In genomic region chr3:136752327-136753111, GRCh38 we compare ENCODE assay signal across 8 cellular contexts. TPM values are rescaled to one million over a fixed set of nuclear protein-coding genes. Genes with fewer than 3 reads are reported as not detected.
DNase-seq lines count a peak whose midpoint lies in the region; ATAC-seq and TF ChIP-seq lines count a peak whose summit lies in the region.

Gene STAG1 (minus strand): TSS chr3:136752378. CDS start chr3:136630898, 121,480 bp downstream.

- peaks cover 31% of the 10 kb centered on the region for H3K4me1 ChIP-seq in OCI-LY3 (ENCODE audit: low read length)
- H3K4me1 ChIP-seq in mononuclear cell (ENCODE audit: insufficient read depth, low read length): peaks cover 31% of the 10 kb centered on the region

- no peaks in the 10 kb centered on the region for H3K9me3 ChIP-seq in OCI-LY3 (ENCODE audit: insufficient read depth, low read length)
- no peaks in the 10 kb centered on the region for H3K9me3 ChIP-seq in mononuclear cell (ENCODE audit: low read depth, low read length)

- peak within 1 kb of the TSS; percentile 97 for H3K27ac ChIP-seq in OCI-LY3 (ENCODE audit: low read length)

- H2AFZ ChIP-seq in OCI-LY3 (ENCODE audit: low read depth, low read length): peak within 1 kb of the TSS; percentile 86

- ATAC-seq in GM21526 (IDR thresholded peaks at IDR 0.05; ENCODE audit: low FRiP score, unreplicated experiment): peak; percentile 86

- peaks cover 45% of the 10 kb centered on the region for H3K79me2 ChIP-seq in OCI-LY3 (ENCODE audit: low read length)

- peak within 1 kb of the TSS; percentile 97 for H3K4me2 ChIP-seq in OCI-LY3 (ENCODE audit: low read length)

- H3K4me3 ChIP-seq in OCI-LY3 (ENCODE audit: low read length) (peak within 1 kb of the TSS; percentile 92), mononuclear cell (ENCODE audit: low read length) (peak within 1 kb of the TSS; percentile 67)

- H3K9ac ChIP-seq in OCI-LY3 (ENCODE audit: low read length): peak within 1 kb of the TSS; percentile 97

- no peaks in the 10 kb centered on the region for H4K20me1 ChIP-seq in OCI-LY3 (ENCODE audit: insufficient read depth, low read length)

- DNase-seq in DMS114 treated with DMSO at 0.1 percent for 48 hours (lab: John Stamatoyannopoulos, UW; ENCODE audit: unreplicated experiment) (peak; percentile 90), HuH-7.5 (ENCODE audit: low spot score) (peak; percentile 91), activated T-cell treated with anti-CD3 and anti-CD28 coated beads for 1 hour (ENCODE audit: low read depth) (peak; percentile 98), epidermal melanocyte (ENCODE audit: insufficient read length, low spot score) (peak; percentile 65)
- peak; percentile 97 to 98 for DNase-seq in stimulated activated CD8-positive, alpha-beta memory T cell treated with anti-CD3 and anti-CD28 coated beads, Interleukin-4, amount 100 ng/mL, for 1 hour (ENCODE audit: low read depth in 2 of 2, low spot score in 1 of 2)

- peak; percentile 88 for TF ChIP-seq CTCF in OCI-LY3 (IDR thresholded peaks at IDR 0.05; ENCODE audit: low read depth, low read length)

- no peaks in the 10 kb centered on the region for H3K36me3 ChIP-seq in OCI-LY3 (replicated peaks; ENCODE audit: low read depth, low read length)

- no peaks in the 10 kb centered on the region for H3K27me3 ChIP-seq in OCI-LY3 (ENCODE audit: low read depth, low read length)
- H3K27me3 ChIP-seq in mononuclear cell (ENCODE audit: insufficient read depth, low read length): no peaks in the 10 kb centered on the region

RNA-seq across cellular contexts. Expression of gene STAG1, which starts in this region (rescaled TPM):
- total RNA-seq in mononuclear cell: 40.0 TPM

Comparison
In these comparisons a context has a peak if more than half of its experiments do, and no peak if none do; other contexts are left out.
1. Peak in every context shown above with its lines: DNase-seq, ATAC-seq, H3K4me3 ChIP-seq and H3K27ac ChIP-seq.